Comparison of ENCODE assay signal across 1 cellular context in the genomic region with DNA sequence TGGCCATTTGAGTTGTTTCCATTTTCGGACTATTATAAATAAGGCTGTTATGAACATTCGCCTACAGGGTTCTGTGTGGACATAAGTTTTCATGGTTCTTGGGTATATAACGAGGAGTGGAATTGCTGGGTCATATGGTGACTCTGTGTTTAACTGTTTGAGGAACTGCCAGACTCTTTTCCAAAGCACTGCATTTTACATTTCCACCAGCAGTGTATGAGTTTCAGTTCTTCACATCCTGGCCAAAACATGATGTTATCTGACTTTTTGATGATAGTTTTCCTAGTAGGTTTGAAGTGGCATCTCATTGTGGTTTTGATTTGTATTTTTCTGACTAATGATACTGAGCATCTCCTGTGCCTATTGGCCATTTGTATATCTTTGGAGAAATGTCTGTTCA.
A peak's percentile ranks its signal among the peaks of the same experiment; 100 is the strongest.
TF ChIP-seq lines count a peak whose summit lies in the region.

No MANE protein-coding gene starts in this region.

TF ChIP-seq in HEK293, 187 proteins besides CTCF, POLR2A, EP300 and RAD21:
- TF ChIP-seq, protein P1, sequence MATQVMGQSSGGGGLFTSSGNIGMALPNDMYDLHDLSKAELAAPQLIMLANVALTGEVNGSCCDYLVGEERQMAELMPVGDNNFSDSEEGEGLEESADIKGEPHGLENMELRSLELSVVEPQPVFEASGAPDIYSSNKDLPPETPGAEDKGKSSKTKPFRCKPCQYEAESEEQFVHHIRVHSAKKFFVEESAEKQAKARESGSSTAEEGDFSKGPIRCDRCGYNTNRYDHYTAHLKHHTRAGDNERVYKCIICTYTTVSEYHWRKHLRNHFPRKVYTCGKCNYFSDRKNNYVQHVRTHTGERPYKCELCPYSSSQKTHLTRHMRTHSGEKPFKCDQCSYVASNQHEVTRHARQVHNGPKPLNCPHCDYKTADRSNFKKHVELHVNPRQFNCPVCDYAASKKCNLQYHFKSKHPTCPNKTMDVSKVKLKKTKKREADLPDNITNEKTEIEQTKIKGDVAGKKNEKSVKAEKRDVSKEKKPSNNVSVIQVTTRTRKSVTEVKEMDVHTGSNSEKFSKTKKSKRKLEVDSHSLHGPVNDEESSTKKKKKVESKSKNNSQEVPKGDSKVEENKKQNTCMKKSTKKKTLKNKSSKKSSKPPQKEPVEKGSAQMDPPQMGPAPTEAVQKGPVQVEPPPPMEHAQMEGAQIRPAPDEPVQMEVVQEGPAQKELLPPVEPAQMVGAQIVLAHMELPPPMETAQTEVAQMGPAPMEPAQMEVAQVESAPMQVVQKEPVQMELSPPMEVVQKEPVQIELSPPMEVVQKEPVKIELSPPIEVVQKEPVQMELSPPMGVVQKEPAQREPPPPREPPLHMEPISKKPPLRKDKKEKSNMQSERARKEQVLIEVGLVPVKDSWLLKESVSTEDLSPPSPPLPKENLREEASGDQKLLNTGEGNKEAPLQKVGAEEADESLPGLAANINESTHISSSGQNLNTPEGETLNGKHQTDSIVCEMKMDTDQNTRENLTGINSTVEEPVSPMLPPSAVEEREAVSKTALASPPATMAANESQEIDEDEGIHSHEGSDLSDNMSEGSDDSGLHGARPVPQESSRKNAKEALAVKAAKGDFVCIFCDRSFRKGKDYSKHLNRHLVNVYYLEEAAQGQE (tag by site-specific recombination; IDR thresholded peaks at IDR 0.05): no peak
- TF ChIP-seq ZNF140 (tag by site-specific recombination; IDR thresholded peaks at IDR 0.05): peak; percentile 71; the same call in 1 of the 2 replicates
